ENCODE assay signal across 2 cellular contexts in the genomic region with DNA sequence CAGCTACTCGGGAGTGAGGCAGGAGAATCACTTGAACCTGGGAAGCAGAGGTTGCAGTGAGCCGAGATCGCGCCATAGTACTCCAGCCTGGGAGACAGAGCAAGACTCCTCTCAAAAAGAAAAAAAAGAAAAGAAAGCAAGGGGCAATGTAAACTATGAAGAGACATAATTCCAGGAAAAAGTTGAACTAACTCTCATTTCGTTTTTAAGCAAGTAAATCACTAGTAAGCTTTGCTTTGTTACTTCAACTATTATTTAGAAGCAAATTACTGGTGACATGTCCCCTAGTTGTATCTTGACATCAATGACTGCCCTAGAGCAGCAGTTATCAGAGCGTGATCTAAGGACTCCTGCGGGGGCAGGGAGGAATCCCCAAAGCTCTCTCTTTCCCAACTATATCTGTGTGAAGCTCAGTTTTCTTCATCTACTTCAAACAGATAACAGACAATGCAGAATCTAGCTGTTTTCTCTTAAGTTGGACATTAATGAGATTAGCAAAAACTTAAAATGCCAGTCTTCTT.
TF ChIP-seq lines count a peak whose summit lies in the region.

No MANE protein-coding gene starts in this region.

TF ChIP-seq in HepG2, 621 proteins besides CTCF, POLR2A, EP300 and RAD21:
- peak; percentile 77 for TF ChIP-seq ZBTB33 (CRISPR knock-in tag; IDR thresholded peaks at IDR 0.05)
- peak; percentile 60; the same call in 1 of the 2 replicates for TF ChIP-seq ZNF281 (CRISPR knock-in tag; IDR thresholded peaks at IDR 0.05; ENCODE audit: borderline replicate concordance)
- TF ChIP-seq ZNF605 (CRISPR knock-in tag; IDR thresholded peaks at IDR 0.05) = no peak

TF ChIP-seq in WTC11, 78 proteins besides CTCF, POLR2A, EP300 and RAD21 (continued from another document):
- TF ChIP-seq AFF4 (CRISPR knock-in tag; IDR thresholded peaks at IDR 0.05; ENCODE audit: borderline replicate concordance) = no peak
- TF ChIP-seq EMX1 (CRISPR knock-in tag; IDR thresholded peaks at IDR 0.05) = no peak
- no peak for TF ChIP-seq ETV6 (CRISPR knock-in tag; IDR thresholded peaks at IDR 0.05)
- no peak for TF ChIP-seq ZMAT4 (CRISPR knock-in tag; IDR thresholded peaks at IDR 0.05)
- no peak for TF ChIP-seq USF1 (CRISPR knock-in tag; IDR thresholded peaks at IDR 0.05)
- TF ChIP-seq ZNF532 (CRISPR knock-in tag; IDR thresholded peaks at IDR 0.05; ENCODE audit: borderline replicate concordance) = no peak
